ENCODE assay signal across 1 cellular context in the genomic region with DNA sequence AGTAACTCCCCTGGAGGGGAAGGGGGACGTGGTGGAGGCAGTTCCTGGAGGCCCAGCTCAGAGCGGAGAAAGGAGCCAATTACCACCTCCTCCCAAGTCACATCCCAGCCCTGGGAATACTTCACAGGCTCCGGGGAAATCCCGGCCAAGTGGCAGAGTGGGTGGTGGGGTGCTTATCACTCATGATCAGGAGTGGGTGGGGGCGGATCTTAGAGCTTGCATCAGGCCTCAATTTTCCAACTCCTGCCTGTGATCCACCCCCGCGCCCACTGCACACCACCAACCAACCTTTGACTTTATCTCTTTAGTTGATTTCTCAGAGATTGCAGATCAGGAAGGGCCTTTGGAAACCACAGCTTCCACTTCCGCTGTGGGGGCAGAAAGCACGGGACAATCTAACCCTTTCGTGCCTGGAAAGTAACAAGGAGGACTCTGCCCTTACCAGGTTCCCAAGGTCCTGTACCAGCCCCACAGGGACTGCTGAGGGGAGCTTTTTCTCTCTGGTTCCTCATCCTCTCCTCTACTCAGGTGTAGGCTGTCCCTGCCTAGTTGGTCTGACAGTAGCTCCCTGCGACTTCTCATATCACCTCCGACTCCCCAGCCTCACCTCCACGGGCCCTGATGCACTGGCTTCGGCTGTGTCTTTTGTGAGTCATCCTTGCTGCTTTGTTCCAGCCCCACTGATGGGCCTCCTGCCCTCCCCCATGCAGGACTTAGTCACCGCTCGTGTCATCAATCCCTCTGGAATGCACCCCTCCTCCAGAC.
TF ChIP-seq lines count a peak whose summit lies in the region.

No MANE protein-coding gene starts in this region.

TF ChIP-seq in HepG2, 621 proteins besides CTCF, POLR2A, EP300 and RAD21 (continued from another document):
- peak; percentile 90; the same call in 1 of the 2 replicates for TF ChIP-seq ZNF691 (CRISPR knock-in tag; IDR thresholded peaks at IDR 0.05; ENCODE audit: borderline replicate concordance, low read depth)
- peak; percentile 51; the same call in 1 of the 2 replicates for TF ChIP-seq ZNF275 (CRISPR knock-in tag; IDR thresholded peaks at IDR 0.05; ENCODE audit: borderline replicate concordance)
- peak; percentile 57; the same call in 1 of the 2 replicates for TF ChIP-seq ZNF879 (CRISPR knock-in tag; IDR thresholded peaks at IDR 0.05)
- TF ChIP-seq ZKSCAN1 (IDR thresholded peaks at IDR 0.05; ENCODE audit: low read length): no peak
- TF ChIP-seq U2AF2 (IDR thresholded peaks at IDR 0.05; ENCODE audit: low read depth, low read length): no peak; the same call in 1 of the 2 replicates
TF ChIP-seq in HepG2: peak in this region for 322.
